Comparison of ENCODE assay signal across 1 cellular context in genomic region chr3:31973081-31973480, GRCh38.
TF ChIP-seq lines count a peak whose summit lies in the region.

No MANE protein-coding gene starts in this region.

TF ChIP-seq in IMR-90, 13 proteins besides CTCF, POLR2A, EP300 and RAD21:
- no peak for TF ChIP-seq RFX5 (IDR thresholded peaks at IDR 0.05; ENCODE audit: low read depth, low read length)
- no peak for TF ChIP-seq MXI1 (IDR thresholded peaks at IDR 0.05; ENCODE audit: borderline replicate concordance, low read depth, low read length)
- TF ChIP-seq SMC3 (IDR thresholded peaks at IDR 0.05; ENCODE audit: low read depth, low read length) = no peak
- no peak for TF ChIP-seq MAFK (IDR thresholded peaks at IDR 0.05; ENCODE audit: low read depth, low read length)
- no peak for TF ChIP-seq CEBPB (IDR thresholded peaks at IDR 0.05; ENCODE audit: low read depth, low read length)
- no peak for TF ChIP-seq CHD1 (IDR thresholded peaks at IDR 0.05; ENCODE audit: low read depth, low read length)
